Comparison of ENCODE assay signal across 8 cellular contexts in the genomic region with DNA sequence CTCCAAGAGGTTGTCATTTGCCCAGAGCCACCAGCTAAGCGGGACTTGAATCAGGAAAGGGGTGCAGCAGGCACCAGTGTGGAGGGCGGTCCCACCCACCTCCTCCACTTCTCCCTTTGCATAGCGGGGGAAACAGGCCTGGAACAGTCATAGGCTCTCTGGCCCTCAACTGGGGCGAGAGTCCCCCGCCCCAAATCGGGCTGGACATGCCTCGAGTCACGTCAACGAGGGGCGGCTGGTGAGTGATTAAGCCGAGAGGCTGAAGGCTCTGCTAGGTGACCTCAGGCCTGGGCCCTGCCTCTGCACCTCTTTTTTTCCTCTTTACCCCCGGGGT. TPM values are rescaled to one million over a fixed set of nuclear protein-coding genes. Genes with fewer than 3 reads are reported as not detected.
DNase-seq lines count a peak whose midpoint lies in the region; ATAC-seq and TF ChIP-seq lines count a peak whose summit lies in the region.

No MANE protein-coding gene starts in this region.

- peaks cover 9% of the 10 kb centered on the region for H3K36me3 ChIP-seq in colonic mucosa

- peak overlapping the region; percentile 74 for H3K27ac ChIP-seq in colonic mucosa

- H3K4me1 ChIP-seq in colonic mucosa (peaks cover 3% of the 10 kb centered on the region), mononuclear cell (ENCODE audit: insufficient read depth, low read length) (peaks cover 41% of the 10 kb centered on the region)

- intact Hi-C loops in colonic mucosa (cut with DNase I) = loop anchor here (1.0 kb wide), 1 partner anchor 51 kb away; no protein-coding TSS in a partner anchor

- peak; percentile 16 for ATAC-seq in GM19035 (IDR thresholded peaks at IDR 0.05; ENCODE audit: unreplicated experiment)
- ATAC-seq in HG02981 (IDR thresholded peaks at IDR 0.05; ENCODE audit: unreplicated experiment) = no peak

- no peak for TF ChIP-seq CTCF in colonic mucosa (IDR thresholded peaks at IDR 0.05)

- H3K27me3 ChIP-seq in colonic mucosa = no peaks in the 10 kb centered on the region
- no peaks in the 10 kb centered on the region for H3K27me3 ChIP-seq in mononuclear cell (ENCODE audit: insufficient read depth, low read length)

- DNase-seq in Jurkat, Clone E6-1 (ENCODE audit: low read depth, low spot score) = no peak
- DNase-seq in colonic mucosa (no peak), NCI-H2081 treated with DMSO at 0.1 percent for 48 hours (lab: John Stamatoyannopoulos, UW) (no peak), 8988T (no peak), NCI-H524 (lab: John Stamatoyannopoulos, UW) (no peak)

- H3K4me3 ChIP-seq in Jurkat, Clone E6-1 (ENCODE audit: low read length) = peak overlapping the region; percentile 42
- H3K4me3 ChIP-seq in colonic mucosa = peak overlapping the region; percentile 39
- peak overlapping the region; percentile 43 for H3K4me3 ChIP-seq in mononuclear cell (ENCODE audit: low read length)

- peak overlapping the region; percentile 51 to 76 for H3K9ac ChIP-seq in colonic mucosa (ENCODE audit: low read depth in 2 of 2, low read length in 2 of 2)

- no peaks in the 10 kb centered on the region for H3K9me3 ChIP-seq in colonic mucosa
- no peaks in the 10 kb centered on the region for H3K9me3 ChIP-seq in mononuclear cell (ENCODE audit: low read depth, low read length)

RNA-seq across cellular contexts. Expression of a gene that starts 0.4 kb away (rescaled TPM):
- 16.4 TPM for polyA plus RNA-seq in Jurkat, Clone E6-1 (2012; ENCODE audit: insufficient read depth, insufficient read length)
- 10 to 100 TPM; 15.8 to 16.4 TPM for total RNA-seq in colonic mucosa
- total RNA-seq in mononuclear cell = 123 TPM

RNA-seq across cellular contexts. Expression of a gene that starts 40.7 kb away (rescaled TPM):
- polyA plus RNA-seq in Jurkat, Clone E6-1 (2012; ENCODE audit: insufficient read depth, insufficient read length) = 0.77 TPM
- total RNA-seq in colonic mucosa = not detected
- under 0.01 TPM for total RNA-seq in mononuclear cell
